In genomic region chr15:67801926-67802914, GRCh38 we compare ENCODE assay signal across 28 cellular contexts. TPM values are rescaled to one million over a fixed set of nuclear protein-coding genes. Genes with fewer than 3 reads are reported as not detected.
"Had no signal": no experiment of that assay in that cellular context is flagged by ENCODE, and none has a peak within 500 bp of the region (broad histone marks: within the 10 kb centered on the region; RNA-seq: fewer than 3 reads in every experiment).

No MANE protein-coding gene starts in this region.

- H3K36me3 Mint-ChIP-seq: activated CD4-positive, alpha-beta memory T cell treated with anti-CD3 and anti-CD28 coated beads for 36 hours had no signal

- H3K4me3 ChIP-seq: esophagus squamous epithelium, gastrocnemius medialis, lower lobe of right lung, mucosa of descending colon, sigmoid colon, smooth muscle cell, thoracic aorta, upper lobe of left lung had no signal

- H3K4me1 ChIP-seq: esophagus squamous epithelium, gastrocnemius medialis, lower lobe of right lung, sigmoid colon had no signal

- H3K4me1 Mint-ChIP-seq: activated naive CD8-positive, alpha-beta T cell treated with anti-CD3 and anti-CD28 coated beads, Interleukin-2, amount 50 U/mL, for 24 hours had no signal

- H3K27ac Mint-ChIP-seq: activated CD4-positive, alpha-beta memory T cell treated with anti-CD3 and anti-CD28 coated beads for 36 hours; activated naive CD8-positive, alpha-beta T cell treated with anti-CD3 and anti-CD28 coated beads, Interleukin-2, amount 50 U/mL, for 24 hours; brain; effector memory CD8-positive, alpha-beta T cell; T-helper 17 cell had no signal

- H3K27me3 Mint-ChIP-seq: activated CD4-positive, alpha-beta memory T cell treated with anti-CD3 and anti-CD28 coated beads for 36 hours; activated naive CD8-positive, alpha-beta T cell treated with anti-CD3 and anti-CD28 coated beads, Interleukin-2, amount 50 U/mL, for 24 hours; brain; effector memory CD8-positive, alpha-beta T cell; T-helper 17 cell had no signal

- ATAC-seq: activated naive CD8-positive, alpha-beta T cell treated with anti-CD3 and anti-CD28 coated beads, Interleukin-2, amount 50 U/mL, for 24 hours; effector memory CD8-positive, alpha-beta T cell; gastrocnemius medialis; left colon; lower lobe of right lung; mucosa of descending colon; T-helper 17 cell had no signal

- H3K4me3 Mint-ChIP-seq: activated CD4-positive, alpha-beta memory T cell treated with anti-CD3 and anti-CD28 coated beads for 36 hours; activated naive CD8-positive, alpha-beta T cell treated with anti-CD3 and anti-CD28 coated beads, Interleukin-2, amount 50 U/mL, for 24 hours; brain; effector memory CD8-positive, alpha-beta T cell; T-helper 17 cell had no signal

- DNase-seq: activated CD4-positive, alpha-beta memory T cell treated with anti-CD3 and anti-CD28 coated beads for 36 hours; activated CD4-positive, alpha-beta T cell treated with anti-CD3 and anti-CD28 coated beads for 48 hours; activated CD4-positive, CD25-positive, alpha-beta regulatory T cell; activated gamma-delta T cell; activated naive CD4-positive, alpha-beta T cell treated with anti-CD3 and anti-CD28 coated beads, Interleukin-2, amount 50 U/mL, for 16 hours; activated naive CD8-positive, alpha-beta T cell treated with anti-CD3 and anti-CD28 coated beads, Interleukin-2, amount 50 U/mL, for 24 hours; activated T-cell treated with anti-CD3 and anti-CD28 coated beads for 4 hours; caudate nucleus; effector memory CD8-positive, alpha-beta T cell; esophagus squamous epithelium; gastrocnemius medialis; hypothalamus; left colon; lower lobe of right lung; mesendoderm; mucosa of descending colon; occipital lobe; posterior cingulate gyrus; sigmoid colon; stimulated activated CD4-positive, alpha-beta T cell treated with anti-CD3 and anti-CD28 coated beads, Interleukin-4, amount 100 ng/mL, for 1 hour; stimulated activated naive CD4-positive, alpha-beta T cell treated with Interleukin-2 at 50 U/mL for 16 hours; T-helper 17 cell had no signal

- H3K36me3 ChIP-seq: gastrocnemius medialis had no signal

- H3K9me3 ChIP-seq: esophagus squamous epithelium, gastrocnemius medialis, lower lobe of right lung, mucosa of descending colon, sigmoid colon, thoracic aorta, upper lobe of left lung had no signal

- H3K27ac ChIP-seq: esophagus squamous epithelium, gastrocnemius medialis, lower lobe of right lung, sigmoid colon, thoracic aorta, upper lobe of left lung had no signal

- H3K9me3 Mint-ChIP-seq: activated CD4-positive, alpha-beta memory T cell treated with anti-CD3 and anti-CD28 coated beads for 36 hours; activated naive CD8-positive, alpha-beta T cell treated with anti-CD3 and anti-CD28 coated beads, Interleukin-2, amount 50 U/mL, for 24 hours; brain; effector memory CD8-positive, alpha-beta T cell had no signal

- H3K27me3 ChIP-seq: esophagus squamous epithelium, gastrocnemius medialis, sigmoid colon, upper lobe of left lung had no signal

- H3K4me2 ChIP-seq: smooth muscle cell had no signal

RNA-seq across cellular contexts. Expression of gene RNU6-1, which starts 37.6 kb away (rescaled TPM):
- total RNA-seq: activated CD4-positive, alpha-beta memory T cell treated with anti-CD3 and anti-CD28 coated beads for 36 hours; dermis microvascular lymphatic vessel endothelial cell; esophagus squamous epithelium; gastrocnemius medialis; left colon; lower lobe of right lung; mucosa of descending colon; occipital lobe; sigmoid colon; smooth muscle cell; T-helper 17 cell; thoracic aorta; upper lobe of left lung had no signal
- polyA plus RNA-seq: neural cell, sigmoid colon, smooth muscle cell had no signal
